ENCODE assay signal across 9 cellular contexts in the genomic region with DNA sequence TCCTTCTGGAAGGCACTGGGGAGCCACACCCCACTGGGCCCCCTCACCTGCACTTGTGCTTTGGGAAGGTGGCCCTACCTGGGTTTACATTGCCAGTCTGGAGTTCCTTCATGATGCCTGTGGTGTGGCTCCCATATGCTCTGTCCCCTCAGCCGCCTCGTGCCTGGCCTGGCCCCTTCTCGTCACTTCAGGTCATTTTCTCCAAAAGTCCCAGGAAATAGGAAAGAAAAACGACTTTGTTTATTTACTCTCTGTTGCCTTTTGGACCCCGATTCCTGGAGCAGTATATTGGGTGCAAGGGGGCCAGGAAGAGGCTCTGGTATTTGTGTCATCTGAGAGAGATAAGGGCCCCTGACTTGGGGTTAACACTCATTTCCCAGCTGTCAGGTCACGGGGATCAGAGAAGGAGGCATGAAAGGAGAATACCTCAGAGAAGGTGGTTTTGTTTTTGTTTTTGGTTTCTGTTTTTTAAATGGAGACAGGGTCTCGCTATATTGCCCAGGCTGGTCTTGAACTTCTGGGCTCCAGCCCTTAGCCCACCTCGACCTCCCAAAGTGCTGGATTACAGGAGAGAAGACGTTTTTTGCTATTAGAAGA. TPM values are rescaled to one million over a fixed set of nuclear protein-coding genes. Genes with fewer than 3 reads are reported as not detected.
A peak's percentile ranks its signal among the peaks of the same experiment; 100 is the strongest.
DNase-seq lines count a peak whose midpoint lies in the region; ATAC-seq, FAIRE-seq and TF ChIP-seq lines count a peak whose summit lies in the region.
"Had no signal": no experiment of that assay in that cellular context is flagged by ENCODE, and none has a peak within 500 bp of the region (broad histone marks: within the 10 kb centered on the region; RNA-seq: fewer than 3 reads in every experiment).

No MANE protein-coding gene starts in this region.

- no peak for FAIRE-seq in RCC 7860 (lab: Jason Lieb, UNC)

- H3K4me3 ChIP-seq in astrocyte of the spinal cord (ENCODE audit: low read depth, low read length): no peak overlapping the region

- no peak for TF ChIP-seq CTCF in astrocyte of the spinal cord (IDR thresholded peaks at IDR 0.05; ENCODE audit: low read depth, low read length)
- TF ChIP-seq CTCF in natural killer cell (IDR thresholded peaks at IDR 0.05): no peak

- no peaks in the 10 kb centered on the region for H3K27me3 Mint-ChIP-seq in natural killer cell (ENCODE audit: low read depth in 2 of 2)

- intact Hi-C loops in natural killer cell (cut with micrococcal nuclease): no loop called here

- peak; percentile 36 for DNase-seq in stimulated activated CD4-positive, alpha-beta T cell treated with anti-CD3 and anti-CD28 coated beads, Interleukin-15, amount 100 ng/mL, for 24 hours
- DNase-seq in stimulated activated CD4-positive, alpha-beta T cell treated with anti-CD3 and anti-CD28 coated beads, Interleukin-2, amount 100 ng/mL, for 24 hours: no peak
- DNase-seq in astrocyte of the spinal cord (ENCODE audit: low read depth, low spot score) (peak; percentile 35), natural killer cell (no peak), NCI-H187 (lab: John Stamatoyannopoulos, UW) (no peak), RCC 7860 (ENCODE audit: low spot score) (no peak), AML-193 (lab: John Stamatoyannopoulos, UW) (no peak)
- DNase-seq: effector CD8-positive, alpha-beta T cell had no signal

- H3K36me3 Mint-ChIP-seq in natural killer cell: no peaks in the 10 kb centered on the region

- ATAC-seq in natural killer cell (no peak), GM19452 (IDR thresholded peaks at IDR 0.05; ENCODE audit: unreplicated experiment) (no peak)

- no peaks in the 10 kb centered on the region for H3K9me3 Mint-ChIP-seq in natural killer cell

- peak overlapping the region; percentile 52 for H3K4me3 Mint-ChIP-seq in natural killer cell

- peak overlapping the region; percentile 82 to 86 for H3K27ac Mint-ChIP-seq in natural killer cell

- in situ Hi-C loops in astrocyte of the spinal cord (cut with HindIII; ENCODE audit: low sequenced_read_pairs): no loop called here

- peaks cover 12 to 46% of the 10 kb centered on the region in 2 donors for H3K4me1 Mint-ChIP-seq in natural killer cell

RNA-seq across cellular contexts. Expression of gene SOCS3, which starts 4.7 kb away (rescaled TPM):
- total RNA-seq in natural killer cell: 10 to 100 TPM; 39.0 to 47.9 (median 43.6) TPM

RNA-seq across cellular contexts. Expression of gene PGS1, which starts 23.3 kb away (rescaled TPM):
- 10 to 100 TPM; 47.9 to 53.6 (median 48.3) TPM for total RNA-seq in natural killer cell

Comparison
In these comparisons a context has a peak if more than half of its experiments do, and no peak if none do; other contexts are left out.
1. DNase-seq: peak in stimulated activated CD4-positive, alpha-beta T cell treated with anti-CD3 and anti-CD28 coated beads, Interleukin-15, amount 100 ng/mL, for 24 hours (single experiment) and astrocyte of the spinal cord (single experiment); none in stimulated activated CD4-positive, alpha-beta T cell treated with anti-CD3 and anti-CD28 coated beads, Interleukin-2, amount 100 ng/mL, for 24 hours (0 of 2), natural killer cell (single experiment), NCI-H187 (0 of 2), RCC 7860 (single experiment) and AML-193 (0 of 2).